1 cellular context compared by ENCODE assay signal in the genomic region with DNA sequence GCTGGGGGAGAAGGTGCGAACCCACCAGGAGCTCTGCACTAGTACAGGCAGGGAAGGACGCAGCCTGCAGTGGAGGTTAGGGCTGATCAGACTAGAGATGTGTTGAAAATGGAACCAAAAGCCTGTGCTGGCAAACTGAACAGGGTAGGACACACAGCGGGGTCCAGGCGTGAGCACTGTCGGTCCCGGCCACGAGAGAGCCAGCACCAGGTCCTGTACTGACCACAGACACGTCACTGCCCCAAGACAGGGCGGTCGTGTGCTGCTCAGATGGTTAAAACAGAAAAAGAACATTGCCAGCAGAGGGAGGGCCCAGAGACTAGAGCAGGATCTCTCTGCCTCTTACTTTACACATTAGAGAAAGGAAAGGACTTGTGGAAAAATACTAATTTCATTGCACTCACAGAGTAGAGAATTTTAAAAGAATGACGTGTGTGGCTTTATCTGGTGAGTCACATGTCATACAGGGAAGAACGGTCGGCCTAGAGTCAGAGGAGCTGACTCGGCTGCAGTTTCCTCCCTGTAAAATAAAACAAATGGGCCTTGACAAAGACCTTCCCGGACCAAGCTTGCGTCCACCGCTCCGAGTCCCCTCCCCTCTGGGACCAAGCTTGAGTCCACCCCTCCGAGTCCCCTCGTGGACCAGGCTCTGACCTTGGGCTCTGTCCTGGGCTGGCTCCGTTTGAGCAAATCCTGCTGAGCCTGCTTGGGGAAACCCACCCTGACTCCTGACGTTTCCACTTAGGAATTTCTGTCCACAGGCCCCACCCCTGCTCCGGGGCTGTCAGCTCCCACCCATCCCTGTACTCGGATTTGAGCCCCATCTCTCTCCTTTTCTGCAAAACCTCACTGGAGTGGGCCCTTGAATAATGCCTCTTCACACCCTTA.
TF ChIP-seq lines count a peak whose summit lies in the region.

No MANE protein-coding gene starts in this region.

TF ChIP-seq in HepG2, 621 proteins besides CTCF, POLR2A, EP300 and RAD21 (continued from another document and continues in another):
- TF ChIP-seq ZZZ3 (CRISPR knock-in tag; IDR thresholded peaks at IDR 0.05; ENCODE audit: borderline replicate concordance) (no peak), ZNF879 (CRISPR knock-in tag; IDR thresholded peaks at IDR 0.05) (no peak), ZNF33A (CRISPR knock-in tag; IDR thresholded peaks at IDR 0.05; ENCODE audit: borderline replicate concordance) (no peak), ZNF652 (CRISPR knock-in tag; IDR thresholded peaks at IDR 0.05; ENCODE audit: borderline replicate concordance, low read depth) (peak; percentile 10; the same call in 1 of the 2 replicates), SRSF4 (IDR thresholded peaks at IDR 0.05; ENCODE audit: low read depth, low read length, poor library complexity, severe bottlenecking) (no peak), IRF2 (CRISPR knock-in tag; IDR thresholded peaks at IDR 0.05) (no peak), ZNF138 (CRISPR knock-in tag; IDR thresholded peaks at IDR 0.05; ENCODE audit: low read depth) (no peak), POLR2AphosphoS2 (IDR thresholded peaks at IDR 0.05; ENCODE audit: low read depth, low read length) (no peak), HCFC1 (IDR thresholded peaks at IDR 0.05; ENCODE audit: low read depth, low read length) (no peak), ZNF616 (CRISPR knock-in tag; IDR thresholded peaks at IDR 0.05; ENCODE audit: low read depth) (no peak; the same call in 1 of the 2 replicates), ZNF747 (CRISPR knock-in tag; IDR thresholded peaks at IDR 0.05; ENCODE audit: borderline replicate concordance) (no peak), ZNF781 (CRISPR knock-in tag; IDR thresholded peaks at IDR 0.05; ENCODE audit: borderline replicate concordance, not compliant biosample characterization) (peak; percentile 25), ZNF709 (CRISPR knock-in tag; IDR thresholded peaks at IDR 0.05) (no peak), RBM39 (IDR thresholded peaks at IDR 0.05; ENCODE audit: low read depth, low read length, poor library complexity, severe bottlenecking) (no peak), MTA1 (CRISPR knock-in tag; IDR thresholded peaks at IDR 0.05; ENCODE audit: borderline replicate concordance) (peak; percentile 72; the same call in 1 of the 2 replicates), ZNF570 (CRISPR knock-in tag; IDR thresholded peaks at IDR 0.05; ENCODE audit: borderline replicate concordance) (no peak), YEATS4 (CRISPR knock-in tag; IDR thresholded peaks at IDR 0.05; ENCODE audit: borderline replicate concordance) (no peak), ZKSCAN5 (CRISPR knock-in tag; IDR thresholded peaks at IDR 0.05) (no peak)
- TF ChIP-seq, protein P1, sequence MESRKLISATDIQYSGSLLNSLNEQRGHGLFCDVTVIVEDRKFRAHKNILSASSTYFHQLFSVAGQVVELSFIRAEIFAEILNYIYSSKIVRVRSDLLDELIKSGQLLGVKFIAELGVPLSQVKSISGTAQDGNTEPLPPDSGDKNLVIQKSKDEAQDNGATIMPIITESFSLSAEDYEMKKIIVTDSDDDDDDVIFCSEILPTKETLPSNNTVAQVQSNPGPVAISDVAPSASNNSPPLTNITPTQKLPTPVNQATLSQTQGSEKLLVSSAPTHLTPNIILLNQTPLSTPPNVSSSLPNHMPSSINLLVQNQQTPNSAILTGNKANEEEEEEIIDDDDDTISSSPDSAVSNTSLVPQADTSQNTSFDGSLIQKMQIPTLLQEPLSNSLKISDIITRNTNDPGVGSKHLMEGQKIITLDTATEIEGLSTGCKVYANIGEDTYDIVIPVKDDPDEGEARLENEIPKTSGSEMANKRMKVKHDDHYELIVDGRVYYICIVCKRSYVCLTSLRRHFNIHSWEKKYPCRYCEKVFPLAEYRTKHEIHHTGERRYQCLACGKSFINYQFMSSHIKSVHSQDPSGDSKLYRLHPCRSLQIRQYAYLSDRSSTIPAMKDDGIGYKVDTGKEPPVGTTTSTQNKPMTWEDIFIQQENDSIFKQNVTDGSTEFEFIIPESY (CRISPR knock-in tag; IDR thresholded peaks at IDR 0.05) = no peak
- TF ChIP-seq, protein P2, sequence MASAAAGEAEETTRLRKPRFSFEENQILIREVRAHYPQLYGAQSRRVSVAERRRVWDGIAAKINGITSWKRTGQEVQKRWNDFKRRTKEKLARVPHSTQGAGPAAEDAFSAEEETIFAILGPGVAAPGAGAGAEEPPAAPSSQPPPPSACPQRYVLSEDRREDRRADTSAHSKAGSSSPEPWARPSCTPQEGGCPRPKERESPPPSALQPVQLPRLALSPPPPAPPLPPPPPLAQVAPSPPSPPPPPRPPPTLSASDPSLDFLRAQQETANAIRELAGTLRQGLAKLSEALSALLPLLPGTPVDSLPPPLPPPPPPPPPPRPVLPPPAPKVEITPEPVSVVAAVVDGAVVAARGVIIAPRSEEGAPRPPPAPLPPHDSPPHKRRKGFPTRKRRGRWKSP (CRISPR knock-in tag; IDR thresholded peaks at IDR 0.05) = 0 out of 2 replicates have a peak, but pooled peaks have one; percentile 22
- TF ChIP-seq, protein P3, sequence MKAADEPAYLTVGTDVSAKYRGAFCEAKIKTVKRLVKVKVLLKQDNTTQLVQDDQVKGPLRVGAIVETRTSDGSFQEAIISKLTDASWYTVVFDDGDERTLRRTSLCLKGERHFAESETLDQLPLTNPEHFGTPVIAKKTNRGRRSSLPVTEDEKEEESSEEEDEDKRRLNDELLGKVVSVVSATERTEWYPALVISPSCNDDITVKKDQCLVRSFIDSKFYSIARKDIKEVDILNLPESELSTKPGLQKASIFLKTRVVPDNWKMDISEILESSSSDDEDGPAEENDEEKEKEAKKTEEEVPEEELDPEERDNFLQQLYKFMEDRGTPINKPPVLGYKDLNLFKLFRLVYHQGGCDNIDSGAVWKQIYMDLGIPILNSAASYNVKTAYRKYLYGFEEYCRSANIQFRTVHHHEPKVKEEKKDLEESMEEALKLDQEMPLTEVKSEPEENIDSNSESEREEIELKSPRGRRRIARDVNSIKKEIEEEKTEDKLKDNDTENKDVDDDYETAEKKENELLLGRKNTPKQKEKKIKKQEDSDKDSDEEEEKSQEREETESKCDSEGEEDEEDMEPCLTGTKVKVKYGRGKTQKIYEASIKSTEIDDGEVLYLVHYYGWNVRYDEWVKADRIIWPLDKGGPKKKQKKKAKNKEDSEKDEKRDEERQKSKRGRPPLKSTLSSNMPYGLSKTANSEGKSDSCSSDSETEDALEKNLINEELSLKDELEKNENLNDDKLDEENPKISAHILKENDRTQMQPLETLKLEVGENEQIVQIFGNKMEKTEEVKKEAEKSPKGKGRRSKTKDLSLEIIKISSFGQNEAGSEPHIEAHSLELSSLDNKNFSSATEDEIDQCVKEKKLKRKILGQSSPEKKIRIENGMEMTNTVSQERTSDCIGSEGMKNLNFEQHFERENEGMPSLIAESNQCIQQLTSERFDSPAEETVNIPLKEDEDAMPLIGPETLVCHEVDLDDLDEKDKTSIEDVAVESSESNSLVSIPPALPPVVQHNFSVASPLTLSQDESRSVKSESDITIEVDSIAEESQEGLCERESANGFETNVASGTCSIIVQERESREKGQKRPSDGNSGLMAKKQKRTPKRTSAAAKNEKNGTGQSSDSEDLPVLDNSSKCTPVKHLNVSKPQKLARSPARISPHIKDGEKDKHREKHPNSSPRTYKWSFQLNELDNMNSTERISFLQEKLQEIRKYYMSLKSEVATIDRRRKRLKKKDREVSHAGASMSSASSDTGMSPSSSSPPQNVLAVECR (CRISPR knock-in tag; IDR thresholded peaks at IDR 0.05; ENCODE audit: borderline replicate concordance) = peak; percentile 68; the same call in 1 of the 2 replicates
- TF ChIP-seq, protein P4, sequence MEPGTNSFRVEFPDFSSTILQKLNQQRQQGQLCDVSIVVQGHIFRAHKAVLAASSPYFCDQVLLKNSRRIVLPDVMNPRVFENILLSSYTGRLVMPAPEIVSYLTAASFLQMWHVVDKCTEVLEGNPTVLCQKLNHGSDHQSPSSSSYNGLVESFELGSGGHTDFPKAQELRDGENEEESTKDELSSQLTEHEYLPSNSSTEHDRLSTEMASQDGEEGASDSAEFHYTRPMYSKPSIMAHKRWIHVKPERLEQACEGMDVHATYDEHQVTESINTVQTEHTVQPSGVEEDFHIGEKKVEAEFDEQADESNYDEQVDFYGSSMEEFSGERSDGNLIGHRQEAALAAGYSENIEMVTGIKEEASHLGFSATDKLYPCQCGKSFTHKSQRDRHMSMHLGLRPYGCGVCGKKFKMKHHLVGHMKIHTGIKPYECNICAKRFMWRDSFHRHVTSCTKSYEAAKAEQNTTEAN (CRISPR knock-in tag; conservative IDR thresholded peaks at IDR 0.05) = no peak
- TF ChIP-seq, protein P5, sequence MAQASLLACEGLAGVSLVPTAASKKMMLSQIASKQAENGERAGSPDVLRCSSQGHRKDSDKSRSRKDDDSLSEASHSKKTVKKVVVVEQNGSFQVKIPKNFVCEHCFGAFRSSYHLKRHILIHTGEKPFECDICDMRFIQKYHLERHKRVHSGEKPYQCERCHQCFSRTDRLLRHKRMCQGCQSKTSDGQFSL (CRISPR knock-in tag; IDR thresholded peaks at IDR 0.05) = no peak
- TF ChIP-seq, protein P6, sequence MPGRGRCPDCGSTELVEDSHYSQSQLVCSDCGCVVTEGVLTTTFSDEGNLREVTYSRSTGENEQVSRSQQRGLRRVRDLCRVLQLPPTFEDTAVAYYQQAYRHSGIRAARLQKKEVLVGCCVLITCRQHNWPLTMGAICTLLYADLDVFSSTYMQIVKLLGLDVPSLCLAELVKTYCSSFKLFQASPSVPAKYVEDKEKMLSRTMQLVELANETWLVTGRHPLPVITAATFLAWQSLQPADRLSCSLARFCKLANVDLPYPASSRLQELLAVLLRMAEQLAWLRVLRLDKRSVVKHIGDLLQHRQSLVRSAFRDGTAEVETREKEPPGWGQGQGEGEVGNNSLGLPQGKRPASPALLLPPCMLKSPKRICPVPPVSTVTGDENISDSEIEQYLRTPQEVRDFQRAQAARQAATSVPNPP (CRISPR knock-in tag; IDR thresholded peaks at IDR 0.05) = peak; percentile 57
- TF ChIP-seq, protein P7, sequence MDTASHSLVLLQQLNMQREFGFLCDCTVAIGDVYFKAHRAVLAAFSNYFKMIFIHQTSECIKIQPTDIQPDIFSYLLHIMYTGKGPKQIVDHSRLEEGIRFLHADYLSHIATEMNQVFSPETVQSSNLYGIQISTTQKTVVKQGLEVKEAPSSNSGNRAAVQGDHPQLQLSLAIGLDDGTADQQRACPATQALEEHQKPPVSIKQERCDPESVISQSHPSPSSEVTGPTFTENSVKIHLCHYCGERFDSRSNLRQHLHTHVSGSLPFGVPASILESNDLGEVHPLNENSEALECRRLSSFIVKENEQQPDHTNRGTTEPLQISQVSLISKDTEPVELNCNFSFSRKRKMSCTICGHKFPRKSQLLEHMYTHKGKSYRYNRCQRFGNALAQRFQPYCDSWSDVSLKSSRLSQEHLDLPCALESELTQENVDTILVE (CRISPR knock-in tag; IDR thresholded peaks at IDR 0.05) = no peak
- TF ChIP-seq, protein P8, sequence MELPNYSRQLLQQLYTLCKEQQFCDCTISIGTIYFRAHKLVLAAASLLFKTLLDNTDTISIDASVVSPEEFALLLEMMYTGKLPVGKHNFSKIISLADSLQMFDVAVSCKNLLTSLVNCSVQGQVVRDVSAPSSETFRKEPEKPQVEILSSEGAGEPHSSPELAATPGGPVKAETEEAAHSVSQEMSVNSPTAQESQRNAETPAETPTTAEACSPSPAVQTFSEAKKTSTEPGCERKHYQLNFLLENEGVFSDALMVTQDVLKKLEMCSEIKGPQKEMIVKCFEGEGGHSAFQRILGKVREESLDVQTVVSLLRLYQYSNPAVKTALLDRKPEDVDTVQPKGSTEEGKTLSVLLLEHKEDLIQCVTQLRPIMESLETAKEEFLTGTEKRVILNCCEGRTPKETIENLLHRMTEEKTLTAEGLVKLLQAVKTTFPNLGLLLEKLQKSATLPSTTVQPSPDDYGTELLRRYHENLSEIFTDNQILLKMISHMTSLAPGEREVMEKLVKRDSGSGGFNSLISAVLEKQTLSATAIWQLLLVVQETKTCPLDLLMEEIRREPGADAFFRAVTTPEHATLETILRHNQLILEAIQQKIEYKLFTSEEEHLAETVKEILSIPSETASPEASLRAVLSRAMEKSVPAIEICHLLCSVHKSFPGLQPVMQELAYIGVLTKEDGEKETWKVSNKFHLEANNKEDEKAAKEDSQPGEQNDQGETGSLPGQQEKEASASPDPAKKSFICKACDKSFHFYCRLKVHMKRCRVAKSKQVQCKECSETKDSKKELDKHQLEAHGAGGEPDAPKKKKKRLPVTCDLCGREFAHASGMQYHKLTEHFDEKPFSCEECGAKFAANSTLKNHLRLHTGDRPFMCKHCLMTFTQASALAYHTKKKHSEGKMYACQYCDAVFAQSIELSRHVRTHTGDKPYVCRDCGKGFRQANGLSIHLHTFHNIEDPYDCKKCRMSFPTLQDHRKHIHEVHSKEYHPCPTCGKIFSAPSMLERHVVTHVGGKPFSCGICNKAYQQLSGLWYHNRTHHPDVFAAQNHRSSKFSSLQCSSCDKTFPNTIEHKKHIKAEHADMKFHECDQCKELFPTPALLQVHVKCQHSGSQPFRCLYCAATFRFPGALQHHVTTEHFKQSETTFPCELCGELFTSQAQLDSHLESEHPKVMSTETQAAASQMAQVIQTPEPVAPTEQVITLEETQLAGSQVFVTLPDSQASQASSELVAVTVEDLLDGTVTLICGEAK (IDR thresholded peaks at IDR 0.05) = no peak
- TF ChIP-seq, protein P8 (CRISPR knock-in tag; IDR thresholded peaks at IDR 0.05) = peak; percentile 6; the same call in 1 of the 2 replicates
- TF ChIP-seq, protein P9, sequence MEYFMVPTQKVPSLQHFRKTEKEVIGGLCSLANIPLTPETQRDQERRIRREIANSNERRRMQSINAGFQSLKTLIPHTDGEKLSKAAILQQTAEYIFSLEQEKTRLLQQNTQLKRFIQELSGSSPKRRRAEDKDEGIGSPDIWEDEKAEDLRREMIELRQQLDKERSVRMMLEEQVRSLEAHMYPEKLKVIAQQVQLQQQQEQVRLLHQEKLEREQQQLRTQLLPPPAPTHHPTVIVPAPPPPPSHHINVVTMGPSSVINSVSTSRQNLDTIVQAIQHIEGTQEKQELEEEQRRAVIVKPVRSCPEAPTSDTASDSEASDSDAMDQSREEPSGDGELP (IDR thresholded peaks at IDR 0.05; ENCODE audit: borderline replicate concordance, low read depth) = no peak
